ENCODE assay signal across 6 cellular contexts in genomic region chr11:118998388-118998717, GRCh38. TPM values are rescaled to one million over a fixed set of nuclear protein-coding genes. Genes with fewer than 3 reads are reported as not detected.
A peak's percentile ranks its signal among the peaks of the same experiment; 100 is the strongest.
DNase-seq lines count a peak whose midpoint lies in the region; ATAC-seq and TF ChIP-seq lines count a peak whose summit lies in the region.

No MANE protein-coding gene starts in this region.

- TF ChIP-seq EP300 in sigmoid colon (IDR thresholded peaks at IDR 0.05) = no peak

- peak overlapping the region; percentile 99 for H3K4me3 ChIP-seq in ectodermal cell (ENCODE audit: insufficient read depth, low read depth, low read length)
- peak overlapping the region; percentile 62 to 96 (median 84) for H3K4me3 ChIP-seq in sigmoid colon

- DNase-seq in sigmoid colon = no peak
- DNase-seq in NCI-H2107 (lab: John Stamatoyannopoulos, UW) = no peak

- H3K27ac ChIP-seq in C4-2B (peak overlapping the region; percentile 83), ectodermal cell (ENCODE audit: insufficient read depth, low read depth, low read length, poor library complexity, severe bottlenecking) (peak overlapping the region; percentile 44), sigmoid colon (peak overlapping the region; percentile 86 to 94 (median 90))

- TF ChIP-seq POLR2A in sigmoid colon (IDR thresholded peaks at IDR 0.05) = no peak

- intact Hi-C loops in sigmoid colon (cut with DNase I) = no loop called here

- H3K9me3 ChIP-seq in ectodermal cell (ENCODE audit: control insufficient read depth, low read length) (no peaks in the 10 kb centered on the region), sigmoid colon (no peaks in the 10 kb centered on the region)

- WGBS in ectodermal cell, 2 experiments = 1% methylated on average over 19 of the region's 19 CpGs
- WGBS in sigmoid colon, 2 donors = 1 to 4% methylated on average over 19 of the region's 19 CpGs

- H3K4me1 ChIP-seq in ectodermal cell (ENCODE audit: control insufficient read depth, insufficient read depth, low read length) = peaks cover 7% of the 10 kb centered on the region
- H3K4me1 ChIP-seq in sigmoid colon = peaks cover 0 to 31% (median 19%) of the 10 kb centered on the region in 4 donors

- no peak for TF ChIP-seq CTCF in C4-2B (conservative IDR thresholded peaks at IDR 0.05)
- no peak for TF ChIP-seq CTCF in sigmoid colon (IDR thresholded peaks at IDR 0.05)

- H3K27me3 ChIP-seq in ectodermal cell (ENCODE audit: control insufficient read depth, insufficient read depth, low read length, poor library complexity, severe bottlenecking) (no peaks in the 10 kb centered on the region), sigmoid colon (no peaks in the 10 kb centered on the region)

- ATAC-seq in HG03442 (IDR thresholded peaks at IDR 0.05; ENCODE audit: unreplicated experiment) = peak; percentile 21
- no peak for ATAC-seq in HG03469 (IDR thresholded peaks at IDR 0.05; ENCODE audit: unreplicated experiment)

- peaks cover 8% of the 10 kb centered on the region for H3K36me3 ChIP-seq in ectodermal cell (ENCODE audit: control insufficient read depth, insufficient read depth, low read length)
- H3K36me3 ChIP-seq in sigmoid colon = peaks cover 0 to 40% (median 15%) of the 10 kb centered on the region in 4 donors

RNA-seq across cellular contexts. Expression of gene CENATAC, which starts 0.4 kb away (rescaled TPM):
- 39.4 TPM for polyA plus RNA-seq in ectodermal cell (2013, experiment 1 of 4)
- polyA plus RNA-seq in ectodermal cell (2013, experiment 2 of 4) = 47.3 TPM
- 25.6 TPM for polyA plus RNA-seq in ectodermal cell (2013, experiment 3 of 4)
- polyA plus RNA-seq in ectodermal cell (2013, experiment 4 of 4) = 30.0 TPM
- 10 to 100 TPM; 29.6 to 60.5 (median 40.7) TPM for total RNA-seq in sigmoid colon
- polyA plus RNA-seq in sigmoid colon = 10 to 100 TPM in 1 of 3 donors, 1 to 10 TPM in 2; 5.3 to 24.6 (median 7.2) TPM

RNA-seq across cellular contexts. Expression of gene RPS25, which starts 19.8 kb away (rescaled TPM):
- polyA plus RNA-seq in ectodermal cell (2013, experiment 1 of 4) = 1,507 TPM
- polyA plus RNA-seq in ectodermal cell (2013, experiment 2 of 4) = 1,507 TPM
- polyA plus RNA-seq in ectodermal cell (2013, experiment 3 of 4) = 1,523 TPM
- 1,566 TPM for polyA plus RNA-seq in ectodermal cell (2013, experiment 4 of 4)
- 1,000 to 10,000 TPM; 1,350 to 3,369 (median 2,098) TPM for total RNA-seq in sigmoid colon
- polyA plus RNA-seq in sigmoid colon = 1,000 to 10,000 TPM; 2,091 to 3,409 (median 2,533) TPM

RNA-seq across cellular contexts. Expression of gene TRAPPC4, which starts 20.2 kb away (rescaled TPM):
- polyA plus RNA-seq in ectodermal cell (2013, experiment 1 of 4) = 77.4 TPM
- 91.1 TPM for polyA plus RNA-seq in ectodermal cell (2013, experiment 2 of 4)
- polyA plus RNA-seq in ectodermal cell (2013, experiment 3 of 4) = 69.2 TPM
- polyA plus RNA-seq in ectodermal cell (2013, experiment 4 of 4) = 75.3 TPM
- total RNA-seq in sigmoid colon = 10 to 100 TPM; 32.4 to 60.3 (median 47.5) TPM
- 10 to 100 TPM; 49.9 to 90.9 (median 74.5) TPM for polyA plus RNA-seq in sigmoid colon

RNA-seq across cellular contexts. Expression of gene FOXR1, which starts 26.8 kb away (rescaled TPM):
- polyA plus RNA-seq in ectodermal cell (2013, experiment 1 of 4) = not detected
- not detected for polyA plus RNA-seq in ectodermal cell (2013, experiment 2 of 4)
- not detected for polyA plus RNA-seq in ectodermal cell (2013, experiment 3 of 4)
- polyA plus RNA-seq in ectodermal cell (2013, experiment 4 of 4) = not detected
- not detected for total RNA-seq in sigmoid colon
- not detected for polyA plus RNA-seq in sigmoid colon

RNA-seq across cellular contexts. Expression of gene SLC37A4, which starts 32.3 kb away (rescaled TPM):
- polyA plus RNA-seq in ectodermal cell (2013, experiment 1 of 4) = 58.5 TPM
- polyA plus RNA-seq in ectodermal cell (2013, experiment 2 of 4) = 58.3 TPM
- polyA plus RNA-seq in ectodermal cell (2013, experiment 3 of 4) = 48.3 TPM
- polyA plus RNA-seq in ectodermal cell (2013, experiment 4 of 4) = 52.8 TPM
- 10 to 100 TPM in 2 of 4 donors, 1 to 10 TPM in 2; 8.0 to 13.8 (median 10.1) TPM for total RNA-seq in sigmoid colon
- polyA plus RNA-seq in sigmoid colon = 10 to 100 TPM in 2 of 3 donors, 1 to 10 TPM in 1; 8.4 to 31.5 (median 11.1) TPM
